ENCODE assay signal across 11 cellular contexts in the genomic region with DNA sequence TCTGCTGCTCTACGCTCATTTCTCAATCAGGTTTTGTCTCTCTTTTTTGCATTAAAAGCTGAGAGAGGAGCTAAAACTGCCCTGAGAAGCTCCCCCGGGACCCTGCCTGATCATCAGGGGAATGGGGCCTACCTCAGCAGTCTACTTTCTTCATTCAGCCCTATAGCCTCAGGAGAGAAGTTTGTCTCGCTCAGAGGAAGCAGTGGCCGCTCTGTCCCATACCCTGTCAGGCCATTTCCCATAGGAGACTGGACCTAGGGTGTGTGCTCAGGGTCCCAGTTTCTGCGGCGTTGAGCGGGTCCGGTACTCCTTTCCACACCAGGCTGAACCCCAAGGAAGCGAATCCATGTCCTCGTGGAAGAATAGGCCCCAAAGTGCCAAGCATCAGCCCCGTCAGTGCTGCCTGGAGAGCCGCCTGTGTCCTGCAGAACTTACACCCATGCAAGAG. TPM values are rescaled to one million over a fixed set of nuclear protein-coding genes. Genes with fewer than 3 reads are reported as not detected.
A peak's percentile ranks its signal among the peaks of the same experiment; 100 is the strongest.
DNase-seq lines count a peak whose midpoint lies in the region; ATAC-seq, FAIRE-seq and TF ChIP-seq lines count a peak whose summit lies in the region.
"Had no signal": no experiment of that assay in that cellular context is flagged by ENCODE, and none has a peak within 500 bp of the region (broad histone marks: within the 10 kb centered on the region; RNA-seq: fewer than 3 reads in every experiment).

No MANE protein-coding gene starts in this region.

- H3K27ac ChIP-seq in GM12878 (ENCODE audit: control insufficient read depth, insufficient read depth) (peak overlapping the region; percentile 56), SK-N-SH (ENCODE audit: low read depth in 2 of 2, low read length in 1 of 2) (no peak overlapping the region), endodermal cell (ENCODE audit: low read depth, low read length) (no peak overlapping the region)

- DNase-seq in GM12891 (ENCODE audit: insufficient read length, low spot score) (no peak), GM12878 (ENCODE audit: low read depth, low spot score) (no peak), NCI-H526 treated with DMSO at 0.1 percent for 48 hours (lab: John Stamatoyannopoulos, UW) (no peak), SK-N-SH (no peak), endodermal cell (no peak), erythroblast (lab: John Stamatoyannopoulos, UW) (no peak)
- DNase-seq: CD4-positive, alpha-beta memory T cell; NCI-H1417 treated with DMSO at 0.1 percent for 48 hours had no signal

- H3K79me2 ChIP-seq in GM12878 (ENCODE audit: control insufficient read depth, insufficient read depth, low read length) = peaks cover 1% of the 10 kb centered on the region; the same call in 1 of the 2 replicates
- no peaks in the 10 kb centered on the region for H3K79me2 ChIP-seq in SK-N-SH (ENCODE audit: insufficient read depth)

- peaks cover 43% of the 10 kb centered on the region for H3K4me1 ChIP-seq in GM12878 (ENCODE audit: control insufficient read depth, insufficient read depth, low read length)
- no peaks in the 10 kb centered on the region for H3K4me1 ChIP-seq in SK-N-SH (ENCODE audit: control insufficient read depth in 1 of 2, insufficient read depth in 2 of 2, low read depth in 1 of 2, low read length in 1 of 2)
- no peaks in the 10 kb centered on the region for H3K4me1 ChIP-seq in endodermal cell (ENCODE audit: control insufficient read depth, insufficient read depth, low read length)

- peak; percentile 52 for ATAC-seq in GM19397 (IDR thresholded peaks at IDR 0.05; ENCODE audit: unreplicated experiment)
- peak; percentile 38 for ATAC-seq in HG03064 (IDR thresholded peaks at IDR 0.05; ENCODE audit: low read depth, unreplicated experiment)
- peak; percentile 62 for ATAC-seq in GM12878

- no peaks in the 10 kb centered on the region for H3K9me2 ChIP-seq in SK-N-SH

- CTCF ChIA-PET in GM12878 (lab: Yijun Ruan, JAX) (interaction anchor here (0.8 to 6.5 kb wide), 9 partner anchors 12 to 312 kb away, joined by 3 to 61 read pairs (median 6); no protein-coding TSS in a partner anchor), SK-N-SH (lab: Yijun Ruan, JAX) (interaction anchor here (0.8 kb wide), 1 partner anchor 329 kb away, joined by 3 read pairs; no protein-coding TSS in a partner anchor)

- TF ChIP-seq CTCF in GM12878 (IDR thresholded peaks at IDR 0.05 in 2 of 3, conservative IDR thresholded peaks at IDR 0.05 in 1 of 3; ENCODE audit: control insufficient read depth in 2 of 3, extremely low read depth in 1 of 3, insufficient read depth in 1 of 3, low read depth in 3 of 3, low read length in 3 of 3) = no peak
- TF ChIP-seq CTCF in SK-N-SH (IDR thresholded peaks at IDR 0.05) = no peak
- no peak for TF ChIP-seq CTCF in endodermal cell (conservative IDR thresholded peaks at IDR 0.05)

- H3K36me3 Mint-ChIP-seq in endodermal cell (ENCODE audit: low read depth) = no peaks in the 10 kb centered on the region
- H3K36me3 Mint-ChIP-seq: CD4-positive, alpha-beta memory T cell had no signal

- no peaks in the 10 kb centered on the region for H3F3A ChIP-seq in SK-N-SH (replicated peaks; ENCODE audit: insufficient read depth)

- H3K36me3 ChIP-seq in GM12878 (ENCODE audit: control insufficient read depth in 2 of 2, insufficient read depth in 2 of 2, low read length in 1 of 2) (no peaks in the 10 kb centered on the region), SK-N-SH (replicated peaks in 1 of 2; ENCODE audit: control insufficient read depth in 1 of 2, insufficient read depth in 2 of 2, low read length in 1 of 2) (no peaks in the 10 kb centered on the region), endodermal cell (ENCODE audit: control insufficient read depth, insufficient read depth, low read length) (no peaks in the 10 kb centered on the region)

- no peak overlapping the region for H3K27ac Mint-ChIP-seq in endodermal cell
- H3K27ac Mint-ChIP-seq: CD4-positive, alpha-beta memory T cell had no signal

- H3K27me3 ChIP-seq in GM12878 (replicated peaks in 1 of 2; ENCODE audit: control insufficient read depth in 2 of 2, insufficient read depth in 2 of 2, low read length in 1 of 2) = no peaks in the 10 kb centered on the region
- H3K27me3 ChIP-seq in SK-N-SH (ENCODE audit: insufficient read depth) = no peaks in the 10 kb centered on the region
- no peaks in the 10 kb centered on the region for H3K27me3 ChIP-seq in endodermal cell (ENCODE audit: control insufficient read depth, insufficient read depth, low read length, poor library complexity, severe bottlenecking)

- no peaks in the 10 kb centered on the region for H3K9me3 Mint-ChIP-seq in endodermal cell
- H3K9me3 Mint-ChIP-seq: CD4-positive, alpha-beta memory T cell had no signal

- BruUV-seq in GM12878 (replicated peaks; lab: Mats Ljungman, UMichigan) = no TSS peak

- H3K4me2 ChIP-seq in GM12878 (ENCODE audit: control insufficient read depth, insufficient read depth) = peak overlapping the region; percentile 88
- no peak overlapping the region for H3K4me2 ChIP-seq in SK-N-SH

- H4K20me1 ChIP-seq in GM12878 (ENCODE audit: control insufficient read depth, insufficient read depth) (no peaks in the 10 kb centered on the region), SK-N-SH (ENCODE audit: insufficient read depth) (no peaks in the 10 kb centered on the region)

- intact Hi-C loops in GM12878 (cut with micrococcal nuclease; ENCODE audit: unreplicated experiment) = loop anchor here (1.0 kb wide), 1 partner anchor 14 kb away; no protein-coding TSS in a partner anchor

- peak overlapping the region; percentile 16; the same call in 1 of the 2 replicates for H3K9ac ChIP-seq in GM12878 (ENCODE audit: control insufficient read depth, insufficient read depth, low read length)
- no peak overlapping the region for H3K9ac ChIP-seq in SK-N-SH
- H3K9ac ChIP-seq in endodermal cell (ENCODE audit: extremely low read depth, low read length, poor library complexity, severe bottlenecking) = no peak overlapping the region

- POLR2A ChIA-PET in GM12878 (lab: Charles Lee) = interaction anchor here (0.7 to 5.6 kb wide), 13 partner anchors 14 to 301 kb away, joined by 3 to 57 read pairs (median 6); partner anchors contain the start of genes HMGB1 and UBE2L5
- POLR2A ChIA-PET in SK-N-SH (lab: Yijun Ruan, JAX) = no interaction called here

- in situ Hi-C loops in GM12878 (cut with MboI) = no loop called here

- H3K4me3 ChIP-seq in GM12878 (peak overlapping the region; percentile 26; the same call in 1 of the 2 replicates), SK-N-SH (ENCODE audit: low read depth in 2 of 2, low read length in 1 of 2) (no peak overlapping the region), endodermal cell (ENCODE audit: low read length) (no peak overlapping the region)

- TF ChIP-seq POLR2A in GM12891 (IDR thresholded peaks at IDR 0.05; ENCODE audit: low read depth, low read length) = no peak
- TF ChIP-seq POLR2A in GM12878 (IDR thresholded peaks at IDR 0.05; ENCODE audit: low read depth, low read length) = no peak
- no peak for TF ChIP-seq POLR2A in erythroblast (IDR thresholded peaks at IDR 0.05; ENCODE audit: low read length)

- no peak overlapping the region for H3K4me3 Mint-ChIP-seq in endodermal cell
- H3K4me3 Mint-ChIP-seq: CD4-positive, alpha-beta memory T cell had no signal

- TF ChIP-seq EP300 in GM12878 (IDR thresholded peaks at IDR 0.05; ENCODE audit: borderline replicate concordance in 1 of 2, control insufficient read depth in 1 of 2, low read depth in 2 of 2, low read length in 2 of 2) = 0 out of 4 replicates have a peak, but pooled peaks of 1 of the 2 experiments have one; percentile 5
- TF ChIP-seq EP300 in SK-N-SH (IDR thresholded peaks at IDR 0.05; ENCODE audit: borderline replicate concordance in 1 of 2, low read depth in 1 of 2, low read length in 1 of 2) = no peak

- SMC1A ChIA-PET in GM12878 (lab: Charles Lee; ENCODE audit: uncharacterized antibody, unreplicated experiment) = interaction anchor here (0.7 to 9.1 kb wide), 25 partner anchors 8 to 302 kb away, joined by 3 to 155 read pairs (median 5); partner anchors contain the start of gene UBE2L5

- H3K4me1 Mint-ChIP-seq in endodermal cell = peaks cover 13% of the 10 kb centered on the region

- 2% methylated on average over 12 of the region's 12 CpGs for WGBS in GM12878 (ENCODE audit: insufficient coverage, insufficient replicate concordance, low lambda C conversion rate, missing lambda C conversion rate)
- WGBS in SK-N-SH (ENCODE audit: low lambda C conversion rate) = 87% methylated on average over 9 of the region's 12 CpGs
- 93% methylated on average over 11 to 12 of the region's 12 CpGs for WGBS in endodermal cell (ENCODE audit: insufficient coverage in 1 of 2, insufficient read length in 1 of 2), 2 experiments

- FAIRE-seq in GM12891 (lab: Jason Lieb, UNC) (peak; percentile 80), GM12878 (lab: Jason Lieb, UNC) (no peak)
- FAIRE-seq: endothelial cell of umbilical vein had no signal

- RAD21 ChIA-PET in GM12878 (lab: Charles Lee; ENCODE audit: unreplicated experiment) = interaction anchor here (0.7 to 7.4 kb wide), 23 partner anchors 12 to 312 kb away, joined by 3 to 89 read pairs (median 5); partner anchors contain the start of genes HMGB1 and UBE2L5

- peak overlapping the region; percentile 84 for H2AFZ ChIP-seq in GM12878 (ENCODE audit: control insufficient read depth, low read depth, low read length)
- no peak overlapping the region for H2AFZ ChIP-seq in SK-N-SH (ENCODE audit: low read depth)

- H3K9me3 ChIP-seq in GM12878 (replicated peaks; ENCODE audit: control insufficient read depth, insufficient read depth, low read length) (no peaks in the 10 kb centered on the region; the same call in 2 of the 3 replicates), SK-N-SH (no peaks in the 10 kb centered on the region), endodermal cell (ENCODE audit: control insufficient read depth, low read length) (no peaks in the 10 kb centered on the region)

- H3K27me3 Mint-ChIP-seq in endodermal cell (ENCODE audit: insufficient read depth) = no peaks in the 10 kb centered on the region

- TF ChIP-seq RAD21 in GM12878 (IDR thresholded peaks at IDR 0.05; ENCODE audit: insufficient read depth, low read depth, low read length) (0 out of 2 replicates have a peak, but pooled peaks have one; percentile 4), SK-N-SH (IDR thresholded peaks at IDR 0.05; ENCODE audit: low read length) (no peak)

RNA-seq across cellular contexts. Expression of gene UBE2L5, which starts 21.7 kb away (rescaled TPM):
- 0.19 TPM for polyA plus RNA-seq in GM12891 (2012; ENCODE audit: low read depth, missing spikeins)
- total RNA-seq in GM12878 (2013; cell fraction: nucleolus; rRNA removed) = 0.78 TPM in 1 of 2 replicates, not detected in the other
- total RNA-seq in GM12878 (2014; rRNA removed) (0.06 and 0.11 TPM in 2 replicates), GM12878 (2014; rRNA removed; fragmentation: Illumina TruSeq; extraction: Trizol) (not detected in 2 replicates), GM12878 (2021) (not detected in 2 replicates), endodermal cell (not detected)
- polyA plus RNA-seq in GM12878 (2011; ENCODE audit: low read depth) = 1.0 TPM
- polyA plus RNA-seq in GM12878 (2011; rRNA removed) (0.22 and 0.32 TPM in 2 replicates), GM12878 (2014; fragmentation: Illumina TruSeq; extraction: Trizol) (0.29 TPM in 1 of 2 replicates, not detected in the other), GM12878 (2014; fragmentation: Nextera tagmentation; extraction: Ambion mirVana) (under 1 TPM; 0.03 to 0.11 TPM), GM12878 (2014; rRNA removed) (1.1 TPM in 1 of 2 replicates, not detected in the other), GM12878 (2016; fragmentation: Nextera tagmentation; extraction: Ambion mirVana) (under 1 TPM; 0.17 to 0.21 TPM), SK-N-SH (2012; rRNA removed) (0.02 and 0.15 TPM in 2 replicates)
- not detected in 2 replicates for polyA plus RNA-seq in GM12878 (2011; cell fraction: cytosol; rRNA removed)
- 0.13 TPM in 1 of 2 replicates, not detected in the other for polyA plus RNA-seq in GM12878 (2011; cell fraction: nucleus; rRNA removed)
- 0.13 and 0.34 TPM in 2 replicates for polyA plus RNA-seq in GM12878 (2012)
- not detected in 2 replicates for polyA minus RNA-seq in GM12878 (2011; rRNA and poly(A)+ RNA removed)
- not detected in 2 replicates for polyA minus RNA-seq in GM12878 (2011; cell fraction: cytosol; rRNA and poly(A)+ RNA removed)
- not detected in 2 replicates for polyA minus RNA-seq in GM12878 (2011; cell fraction: nucleus; rRNA and poly(A)+ RNA removed)
- polyA plus RNA-seq in SK-N-SH (2012; cell fraction: cytosol; rRNA removed) = 0.10 and 0.15 TPM in 2 replicates
- 0.18 and 0.33 TPM in 2 replicates for polyA plus RNA-seq in SK-N-SH (2012; cell fraction: nucleus; rRNA removed)
- not detected for polyA plus RNA-seq in endodermal cell (2013, experiment 1 of 2)
- not detected for polyA plus RNA-seq in endodermal cell (2013, experiment 2 of 2)
- total RNA-seq: CD4-positive, alpha-beta memory T cell; endothelial cell of umbilical vein had no signal
- polyA plus RNA-seq: CD4-positive, alpha-beta memory T cell; endothelial cell of umbilical vein had no signal

RNA-seq across cellular contexts. Expression of gene HMGB1, which starts 21.8 kb away (rescaled TPM):
- 428 TPM for polyA plus RNA-seq in GM12891 (2012; ENCODE audit: low read depth, missing spikeins)
- 204 and 210 TPM in 2 replicates for total RNA-seq in GM12878 (2013; cell fraction: nucleolus; rRNA removed)
- total RNA-seq in GM12878 (2014; rRNA removed) = 550 and 625 TPM in 2 replicates
- total RNA-seq in GM12878 (2014; rRNA removed; fragmentation: Illumina TruSeq; extraction: Trizol) = 1,176 and 1,210 TPM in 2 replicates
- 573 and 591 TPM in 2 replicates for total RNA-seq in GM12878 (2021)
- polyA plus RNA-seq in GM12878 (2011; ENCODE audit: low read depth) = 338 TPM
- polyA plus RNA-seq in GM12878 (2011; rRNA removed) = 365 and 533 TPM in 2 replicates
- polyA plus RNA-seq in GM12878 (2011; cell fraction: cytosol; rRNA removed) = 127 and 129 TPM in 2 replicates
- polyA plus RNA-seq in GM12878 (2011; cell fraction: nucleus; rRNA removed) = 131 and 184 TPM in 2 replicates
- polyA plus RNA-seq in GM12878 (2012) = 334 and 381 TPM in 2 replicates
- 1,581 and 1,586 TPM in 2 replicates for polyA plus RNA-seq in GM12878 (2014; fragmentation: Illumina TruSeq; extraction: Trizol)
- polyA plus RNA-seq in GM12878 (2014; fragmentation: Nextera tagmentation; extraction: Ambion mirVana) = 1,000 to 10,000 TPM; 2,416 to 2,529 TPM
- 709 and 796 TPM in 2 replicates for polyA plus RNA-seq in GM12878 (2014; rRNA removed)
- polyA plus RNA-seq in GM12878 (2016; fragmentation: Nextera tagmentation; extraction: Ambion mirVana) = 1,000 to 10,000 TPM; 1,596 to 1,698 TPM
- polyA minus RNA-seq in GM12878 (2011; rRNA and poly(A)+ RNA removed) = 59.0 and 68.5 TPM in 2 replicates
- 74.6 and 120 TPM in 2 replicates for polyA minus RNA-seq in GM12878 (2011; cell fraction: cytosol; rRNA and poly(A)+ RNA removed)
- 47.6 and 68.8 TPM in 2 replicates for polyA minus RNA-seq in GM12878 (2011; cell fraction: nucleus; rRNA and poly(A)+ RNA removed)
- polyA plus RNA-seq in SK-N-SH (2012; rRNA removed) = 166 and 193 TPM in 2 replicates
- polyA plus RNA-seq in SK-N-SH (2012; cell fraction: cytosol; rRNA removed) = 261 and 301 TPM in 2 replicates
- 122 and 230 TPM in 2 replicates for polyA plus RNA-seq in SK-N-SH (2012; cell fraction: nucleus; rRNA removed)
- 100 to 1,000 TPM; 545 to 557 TPM for total RNA-seq in endodermal cell
- 908 TPM for polyA plus RNA-seq in endodermal cell (2013, experiment 1 of 2)
- 923 TPM for polyA plus RNA-seq in endodermal cell (2013, experiment 2 of 2)
